21 cellular contexts compared by ENCODE assay signal in the genomic region with DNA sequence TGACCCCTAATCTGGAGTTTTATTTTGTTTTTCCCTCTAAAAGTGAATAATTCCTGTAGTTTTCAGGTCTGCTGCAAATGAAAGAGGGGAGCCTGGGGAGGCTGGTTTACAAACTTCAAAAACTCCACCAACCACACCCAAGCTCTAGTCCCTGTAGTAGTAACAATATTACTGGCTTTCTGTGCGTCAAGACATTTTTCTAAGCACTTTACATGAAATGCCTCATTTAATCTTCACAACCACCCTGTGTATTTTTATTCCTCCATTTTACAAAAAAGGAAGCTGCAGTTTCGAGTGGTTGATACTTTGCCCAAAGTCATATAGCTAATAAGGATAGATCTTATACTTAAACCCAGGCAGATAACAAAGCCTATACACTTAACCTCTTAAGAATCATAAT. TPM values are rescaled to one million over a fixed set of nuclear protein-coding genes. Genes with fewer than 3 reads are reported as not detected.
DNase-seq lines count a peak whose midpoint lies in the region; ATAC-seq, FAIRE-seq and TF ChIP-seq lines count a peak whose summit lies in the region.
"Had no signal": no experiment of that assay in that cellular context is flagged by ENCODE, and none has a peak within 500 bp of the region (broad histone marks: within the 10 kb centered on the region; RNA-seq: fewer than 3 reads in every experiment).

No MANE protein-coding gene starts in this region.

- H3K27me3 ChIP-seq in Peyer's patch (no peaks in the 10 kb centered on the region), small intestine (ENCODE audit: control insufficient read depth in 2 of 2, insufficient read depth in 2 of 2, low read length in 2 of 2) (no peaks in the 10 kb centered on the region), upper lobe of right lung (no peaks in the 10 kb centered on the region)
- H3K27me3 ChIP-seq: right atrium auricular region, SJSA1 had no signal

- 47 to 60% (median 57%) methylated on average over 2 of the region's 2 CpGs for WGBS in small intestine, 3 donors

- TF ChIP-seq POLR2A in Peyer's patch (IDR thresholded peaks at IDR 0.05): no peak

- no peaks in the 10 kb centered on the region for H3K36me3 ChIP-seq in Peyer's patch
- peaks cover 0 to 2% of the 10 kb centered on the region in 2 donors for H3K36me3 ChIP-seq in small intestine (ENCODE audit: control insufficient read depth in 2 of 2, insufficient read depth in 2 of 2, low read length in 2 of 2)
- no peaks in the 10 kb centered on the region for H3K36me3 ChIP-seq in upper lobe of right lung
- no peaks in the 10 kb centered on the region for H3K36me3 ChIP-seq in mucosa of descending colon (ENCODE audit: low read depth)
- H3K36me3 ChIP-seq: right atrium auricular region had no signal

- no peak for TF ChIP-seq CTCF in Peyer's patch (IDR thresholded peaks at IDR 0.05)
- no peak for TF ChIP-seq CTCF in upper lobe of right lung (IDR thresholded peaks at IDR 0.05)
- no peak for TF ChIP-seq CTCF in mucosa of descending colon (IDR thresholded peaks at IDR 0.05)

- H3K4me3 ChIP-seq in Peyer's patch (no peak overlapping the region), small intestine (ENCODE audit: low read depth in 1 of 2, low read length in 2 of 2) (no peak overlapping the region), upper lobe of right lung (no peak overlapping the region), mucosa of descending colon (no peak overlapping the region)
- H3K4me3 ChIP-seq: right atrium auricular region, SJSA1 had no signal

- H3K4me1 ChIP-seq in Peyer's patch: peaks cover 0 to 99% (median 19%) of the 10 kb centered on the region in 4 donors
- peaks cover 14 to 28% of the 10 kb centered on the region in 2 donors for H3K4me1 ChIP-seq in small intestine (ENCODE audit: control insufficient read depth in 2 of 2, insufficient read depth in 1 of 2, low read depth in 1 of 2, low read length in 1 of 2)
- H3K4me1 ChIP-seq in upper lobe of right lung: peaks cover 89% of the 10 kb centered on the region
- H3K4me1 ChIP-seq in mucosa of descending colon (ENCODE audit: low read depth): peaks cover 81% of the 10 kb centered on the region

- intact Hi-C loops in upper lobe of right lung (cut with DNase I) (no loop called here), mucosa of descending colon (cut with DNase I, micrococcal nuclease) (no loop called here)

- H3K9me3 ChIP-seq in Peyer's patch (no peaks in the 10 kb centered on the region), small intestine (ENCODE audit: control insufficient read depth, low read depth) (no peaks in the 10 kb centered on the region), upper lobe of right lung (no peaks in the 10 kb centered on the region), mucosa of descending colon (no peaks in the 10 kb centered on the region)
- H3K9me3 ChIP-seq: right atrium auricular region, SJSA1 had no signal

- no peak for DNase-seq in Peyer's patch
- no peak for DNase-seq in small intestine
- DNase-seq in upper lobe of right lung: no peak
- DNase-seq in Ammon's horn (ENCODE audit: low spot score): no peak
- no peak for DNase-seq in mucosa of descending colon
- DNase-seq in RKO (ENCODE audit: low spot score): no peak
- DNase-seq: activated naive CD4-positive, alpha-beta T cell treated with anti-CD3 and anti-CD28 coated beads, Interleukin-2, amount 10 ng/mL, durations not matched to agents 7 days and 5 days; C1 segment of cervical spinal cord; EL; naive thymus-derived CD4-positive, alpha-beta T cell; NCI-H1092; NCI-H446 treated with DMSO at 0.1 percent for 48 hours; stimulated activated naive CD8-positive, alpha-beta T cell treated with anti-CD3 and anti-CD28 coated beads, Interleukin-15, Interleukin-2, amounts not matched to agents 100 U/mL and 50 U/mL, for 24 hours had no signal

- H3K27ac ChIP-seq in Peyer's patch: peak overlapping the region in 3 of 4 donors; percentile 12 to 79 (median 34)
- peak overlapping the region; percentile 43 to 71 for H3K27ac ChIP-seq in small intestine (ENCODE audit: low read depth in 1 of 2, low read length in 1 of 2)
- no peak overlapping the region for H3K27ac ChIP-seq in upper lobe of right lung
- H3K27ac ChIP-seq: right atrium auricular region, SJSA1 had no signal

- ATAC-seq in GM18498 (IDR thresholded peaks at IDR 0.05; ENCODE audit: unreplicated experiment): peak; percentile 40
- ATAC-seq in HG02623 (IDR thresholded peaks at IDR 0.05; ENCODE audit: unreplicated experiment): peak; percentile 49
- no peak for ATAC-seq in upper lobe of right lung
- ATAC-seq in mucosa of descending colon: no peak
- ATAC-seq: naive thymus-derived CD4-positive, alpha-beta T cell; stimulated activated naive CD8-positive, alpha-beta T cell treated with anti-CD3 and anti-CD28 coated beads, Interleukin-15, Interleukin-2, amounts not matched to agents 100 U/mL and 50 U/mL, for 24 hours had no signal

- FAIRE-seq in small intestine (lab: Jason Lieb, UNC): no peak
- FAIRE-seq: bronchial epithelial cell had no signal

RNA-seq across cellular contexts. Expression of gene CTNND1, which starts 23.5 kb away (rescaled TPM):
- total RNA-seq in Peyer's patch (100 to 1,000 TPM; 205 to 366 (median 346) TPM), upper lobe of right lung (245 TPM), mucosa of descending colon (100 to 1,000 TPM; 311 to 545 (median 448) TPM)
- polyA plus RNA-seq in small intestine: 100 to 1,000 TPM in 1 of 3 donors, 10 to 100 TPM in 2; 62.2 to 148 (median 89.7) TPM

RNA-seq across cellular contexts. Expression of gene BTBD18, which starts 33.5 kb away (rescaled TPM):
- total RNA-seq in Peyer's patch (not detected), upper lobe of right lung (not detected), mucosa of descending colon (not detected)
- not detected for polyA plus RNA-seq in small intestine
- total RNA-seq: activated CD8-positive, alpha-beta memory T cell treated with anti-CD3 and anti-CD28 coated beads for 36 hours; bronchial epithelial cell; glomerular endothelial cell; kidney epithelial cell; naive thymus-derived CD4-positive, alpha-beta T cell; right atrium auricular region; SJSA1 had no signal

RNA-seq across cellular contexts. Expression of gene SELENOH, which starts 43.8 kb away (rescaled TPM):
- total RNA-seq in Peyer's patch (10 to 100 TPM; 42.0 to 50.5 (median 46.5) TPM), upper lobe of right lung (103 TPM), mucosa of descending colon (10 to 100 TPM; 68.3 to 84.0 (median 79.2) TPM)
- 100 to 1,000 TPM in 2 of 3 donors, 10 to 100 TPM in 1; 78.3 to 148 (median 144) TPM for polyA plus RNA-seq in small intestine

Comparison
In these comparisons a context has a peak if more than half of its experiments do, and no peak if none do; other contexts are left out.
1. ATAC-seq: peak in GM18498 (single experiment) and HG02623 (single experiment); none in upper lobe of right lung (single experiment) and mucosa of descending colon (single experiment).